Comparison of ENCODE assay signal across 15 cellular contexts in genomic region chr7:149067869-149068268, GRCh38. TPM values are rescaled to one million over a fixed set of nuclear protein-coding genes. Genes with fewer than 3 reads are reported as not detected.
A peak's percentile ranks its signal among the peaks of the same experiment; 100 is the strongest.
DNase-seq lines count a peak whose midpoint lies in the region; ATAC-seq and TF ChIP-seq lines count a peak whose summit lies in the region.
"Had no signal": no experiment of that assay in that cellular context is flagged by ENCODE, and none has a peak within 500 bp of the region (broad histone marks: within the 10 kb centered on the region; RNA-seq: fewer than 3 reads in every experiment).

No MANE protein-coding gene starts in this region.

- H3K4me3 Mint-ChIP-seq in activated naive CD8-positive, alpha-beta T cell, result peak overlapping the region; percentile 23
- H3K4me3 Mint-ChIP-seq in activated naive CD8-positive, alpha-beta T cell treated with anti-CD3 and anti-CD28 coated beads, Interleukin-2, amount 50 U/mL, for 24 hours, result no peak overlapping the region
- peak overlapping the region; percentile 59 for H3K4me3 Mint-ChIP-seq in type B pancreatic cell
- H3K4me3 Mint-ChIP-seq: T-helper 2 cell treated with Interferon-gamma antibody and Interleukin-4, amounts not matched to agents 5 μg/mL and 100 μg/mL, for 36 hours had no signal

- ATAC-seq in activated naive CD8-positive, alpha-beta T cell treated with anti-CD3 and anti-CD28 coated beads, Interleukin-2, amount 50 U/mL, for 24 hours, result no peak
- no peak for ATAC-seq in upper lobe of left lung (ENCODE audit: low FRiP score in 2 of 2)
- ATAC-seq: gastrocnemius medialis had no signal

- no peaks in the 10 kb centered on the region for H3K27me3 Mint-ChIP-seq in activated naive CD8-positive, alpha-beta T cell
- H3K27me3 Mint-ChIP-seq in activated naive CD8-positive, alpha-beta T cell treated with anti-CD3 and anti-CD28 coated beads, Interleukin-2, amount 50 U/mL, for 24 hours, result no peaks in the 10 kb centered on the region
- no peaks in the 10 kb centered on the region for H3K27me3 Mint-ChIP-seq in type B pancreatic cell

- H3K4me1 Mint-ChIP-seq in activated naive CD8-positive, alpha-beta T cell (ENCODE audit: low read depth), result peaks cover 7% of the 10 kb centered on the region
- H3K4me1 Mint-ChIP-seq in activated naive CD8-positive, alpha-beta T cell treated with anti-CD3 and anti-CD28 coated beads, Interleukin-2, amount 50 U/mL, for 24 hours, result peaks cover 8% of the 10 kb centered on the region
- H3K4me1 Mint-ChIP-seq in type B pancreatic cell (ENCODE audit: unreplicated experiment), result no peaks in the 10 kb centered on the region

- no peak overlapping the region for H3K27ac ChIP-seq in brain microvascular endothelial cell
- no peak overlapping the region for H3K27ac ChIP-seq in upper lobe of left lung
- H3K27ac ChIP-seq: C4-2B, gastrocnemius medialis, Peyer's patch had no signal

- in situ Hi-C loops in brain microvascular endothelial cell (cut with HindIII; ENCODE audit: low pct_ligation_motif_present, low sequenced_read_pairs), result no loop called here

- H3K27ac Mint-ChIP-seq in activated naive CD8-positive, alpha-beta T cell, result no peak overlapping the region
- no peak overlapping the region for H3K27ac Mint-ChIP-seq in activated naive CD8-positive, alpha-beta T cell treated with anti-CD3 and anti-CD28 coated beads, Interleukin-2, amount 50 U/mL, for 24 hours
- H3K27ac Mint-ChIP-seq in type B pancreatic cell, result peak overlapping the region; percentile 24
- H3K27ac Mint-ChIP-seq: T-helper 2 cell treated with Interferon-gamma antibody and Interleukin-4, amounts not matched to agents 5 μg/mL and 100 μg/mL, for 36 hours had no signal

- TF ChIP-seq EP300 in upper lobe of left lung (IDR thresholded peaks at IDR 0.05), result no peak

- TF ChIP-seq POLR2A in upper lobe of left lung (IDR thresholded peaks at IDR 0.05), result no peak

- H3K4me3 ChIP-seq in brain microvascular endothelial cell (ENCODE audit: low read depth, low read length) (no peak overlapping the region), upper lobe of left lung (no peak overlapping the region)
- H3K4me3 ChIP-seq: gastrocnemius medialis, Peyer's patch had no signal

- H3K9me3 ChIP-seq in upper lobe of left lung, result no peaks in the 10 kb centered on the region
- H3K9me3 ChIP-seq: gastrocnemius medialis, Peyer's patch had no signal

- TF ChIP-seq CTCF in brain microvascular endothelial cell (IDR thresholded peaks at IDR 0.05; ENCODE audit: low read depth, low read length, missing control alignments) (peak; percentile 11), type B pancreatic cell (conservative IDR thresholded peaks at IDR 0.05) (no peak), upper lobe of left lung (IDR thresholded peaks at IDR 0.05) (no peak)

- WGBS in upper lobe of left lung, 2 donors, result 66 to 71% methylated on average over 4 of the region's 4 CpGs

- H3K27me3 ChIP-seq in brain microvascular endothelial cell (replicated peaks), result no peaks in the 10 kb centered on the region
- H3K27me3 ChIP-seq in upper lobe of left lung, result no peaks in the 10 kb centered on the region
- H3K27me3 ChIP-seq: gastrocnemius medialis, Peyer's patch had no signal

- peaks cover 4% of the 10 kb centered on the region for H3K36me3 Mint-ChIP-seq in activated naive CD8-positive, alpha-beta T cell
- peaks cover 9% of the 10 kb centered on the region for H3K36me3 Mint-ChIP-seq in activated naive CD8-positive, alpha-beta T cell treated with anti-CD3 and anti-CD28 coated beads, Interleukin-2, amount 50 U/mL, for 24 hours (ENCODE audit: low read depth)
- H3K36me3 Mint-ChIP-seq in type B pancreatic cell, result peaks cover 11% of the 10 kb centered on the region

- H3K9me3 Mint-ChIP-seq in activated naive CD8-positive, alpha-beta T cell (ENCODE audit: low read depth), result no peaks in the 10 kb centered on the region
- no peaks in the 10 kb centered on the region for H3K9me3 Mint-ChIP-seq in activated naive CD8-positive, alpha-beta T cell treated with anti-CD3 and anti-CD28 coated beads, Interleukin-2, amount 50 U/mL, for 24 hours
- no peaks in the 10 kb centered on the region for H3K9me3 Mint-ChIP-seq in type B pancreatic cell
- H3K9me3 Mint-ChIP-seq: T-helper 2 cell treated with Interferon-gamma antibody and Interleukin-4, amounts not matched to agents 5 μg/mL and 100 μg/mL, for 36 hours had no signal

- no peak for DNase-seq in activated naive CD8-positive, alpha-beta T cell treated with anti-CD3 and anti-CD28 coated beads, Interleukin-2, amount 50 U/mL, for 24 hours
- DNase-seq in NAMALWA (ENCODE audit: low spot score) (peak; percentile 49), brain microvascular endothelial cell (no peak), type B pancreatic cell (ENCODE audit: extremely low spot score, unreplicated experiment) (no peak), activated gamma-delta T cell (lab: John Stamatoyannopoulos, UW) (no peak), superior temporal gyrus (ENCODE audit: extremely low spot score) (no peak), upper lobe of left lung (no peak)
- DNase-seq: amniotic stem cell, gastrocnemius medialis, kidney, NCI-H2171 treated with DMSO at 0.1 percent for 48 hours, Peyer's patch had no signal

- H3K4me1 ChIP-seq in upper lobe of left lung, result peaks cover 0 to 4% (median 2%) of the 10 kb centered on the region in 4 donors
- H3K4me1 ChIP-seq: gastrocnemius medialis, Peyer's patch had no signal

- H3K36me3 ChIP-seq in brain microvascular endothelial cell (replicated peaks) (peaks cover 21% of the 10 kb centered on the region), upper lobe of left lung (peaks cover 8 to 36% (median 27%) of the 10 kb centered on the region in 4 donors)

RNA-seq across cellular contexts. Expression of gene ZNF786, which starts 22.6 kb away (rescaled TPM):
- total RNA-seq in type B pancreatic cell (ENCODE audit: low replicate concordance), result 12.6 and 13.3 TPM in 2 replicates
- total RNA-seq in upper lobe of left lung, result 1 to 10 TPM; 1.7 to 9.0 (median 7.6) TPM

RNA-seq across cellular contexts. Expression of gene PDIA4, which starts 39.6 kb away (rescaled TPM):
- total RNA-seq in type B pancreatic cell (ENCODE audit: low replicate concordance) (198 and 209 TPM in 2 replicates), upper lobe of left lung (100 to 1,000 TPM in 1 of 6 donors, 10 to 100 TPM in 5; 25.1 to 160 (median 77.8) TPM)

RNA-seq across cellular contexts. Expression of gene ZNF425, which starts 58.3 kb away (rescaled TPM):
- 4.5 and 7.0 TPM in 2 replicates for total RNA-seq in type B pancreatic cell (ENCODE audit: low replicate concordance)
- total RNA-seq in upper lobe of left lung, result 1 to 10 TPM; 1.4 to 3.1 (median 1.8) TPM
